ENCODE assay signal across 1 cellular context in the genomic region with DNA sequence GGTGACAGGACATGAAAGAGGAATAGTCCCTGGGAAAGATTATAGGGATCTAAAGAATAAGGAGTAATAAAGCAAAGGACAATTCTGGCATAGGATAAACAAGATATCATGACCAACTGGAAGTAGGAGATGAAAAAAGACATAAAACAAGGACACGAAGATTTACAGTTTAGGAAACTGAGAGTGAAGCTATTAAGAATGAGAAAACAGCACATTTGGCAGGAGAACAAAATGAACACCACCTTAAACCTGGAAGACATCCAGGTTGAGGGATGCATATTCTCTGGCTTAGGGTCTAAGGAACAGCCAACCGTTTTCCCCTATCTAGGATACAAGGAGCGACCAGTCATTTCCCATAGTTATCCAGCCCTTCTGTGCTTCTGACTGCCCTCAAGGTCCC.
TF ChIP-seq lines count a peak whose summit lies in the region.

No MANE protein-coding gene starts in this region.

TF ChIP-seq in SK-N-SH treated with all-trans-retinoic acid at 6 μM for 48 hours, 23 proteins besides CTCF, POLR2A, EP300 and RAD21 (continued from another document):
- TF ChIP-seq, protein P1, sequence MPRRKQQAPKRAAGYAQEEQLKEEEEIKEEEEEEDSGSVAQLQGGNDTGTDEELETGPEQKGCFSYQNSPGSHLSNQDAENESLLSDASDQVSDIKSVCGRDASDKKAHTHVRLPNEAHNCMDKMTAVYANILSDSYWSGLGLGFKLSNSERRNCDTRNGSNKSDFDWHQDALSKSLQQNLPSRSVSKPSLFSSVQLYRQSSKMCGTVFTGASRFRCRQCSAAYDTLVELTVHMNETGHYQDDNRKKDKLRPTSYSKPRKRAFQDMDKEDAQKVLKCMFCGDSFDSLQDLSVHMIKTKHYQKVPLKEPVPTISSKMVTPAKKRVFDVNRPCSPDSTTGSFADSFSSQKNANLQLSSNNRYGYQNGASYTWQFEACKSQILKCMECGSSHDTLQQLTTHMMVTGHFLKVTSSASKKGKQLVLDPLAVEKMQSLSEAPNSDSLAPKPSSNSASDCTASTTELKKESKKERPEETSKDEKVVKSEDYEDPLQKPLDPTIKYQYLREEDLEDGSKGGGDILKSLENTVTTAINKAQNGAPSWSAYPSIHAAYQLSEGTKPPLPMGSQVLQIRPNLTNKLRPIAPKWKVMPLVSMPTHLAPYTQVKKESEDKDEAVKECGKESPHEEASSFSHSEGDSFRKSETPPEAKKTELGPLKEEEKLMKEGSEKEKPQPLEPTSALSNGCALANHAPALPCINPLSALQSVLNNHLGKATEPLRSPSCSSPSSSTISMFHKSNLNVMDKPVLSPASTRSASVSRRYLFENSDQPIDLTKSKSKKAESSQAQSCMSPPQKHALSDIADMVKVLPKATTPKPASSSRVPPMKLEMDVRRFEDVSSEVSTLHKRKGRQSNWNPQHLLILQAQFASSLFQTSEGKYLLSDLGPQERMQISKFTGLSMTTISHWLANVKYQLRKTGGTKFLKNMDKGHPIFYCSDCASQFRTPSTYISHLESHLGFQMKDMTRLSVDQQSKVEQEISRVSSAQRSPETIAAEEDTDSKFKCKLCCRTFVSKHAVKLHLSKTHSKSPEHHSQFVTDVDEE (CRISPR knock-in tag; IDR thresholded peaks at IDR 0.05) = no peak
- TF ChIP-seq ZFP30 (CRISPR knock-in tag; IDR thresholded peaks at IDR 0.05) (no peak), ZNF8 (CRISPR knock-in tag; IDR thresholded peaks at IDR 0.05) (no peak)
TF ChIP-seq in SK-N-SH treated with all-trans-retinoic acid at 6 μM for 48 hours: peak in this region for 0.
